Comparison of ENCODE assay signal across 20 cellular contexts in the genomic region with DNA sequence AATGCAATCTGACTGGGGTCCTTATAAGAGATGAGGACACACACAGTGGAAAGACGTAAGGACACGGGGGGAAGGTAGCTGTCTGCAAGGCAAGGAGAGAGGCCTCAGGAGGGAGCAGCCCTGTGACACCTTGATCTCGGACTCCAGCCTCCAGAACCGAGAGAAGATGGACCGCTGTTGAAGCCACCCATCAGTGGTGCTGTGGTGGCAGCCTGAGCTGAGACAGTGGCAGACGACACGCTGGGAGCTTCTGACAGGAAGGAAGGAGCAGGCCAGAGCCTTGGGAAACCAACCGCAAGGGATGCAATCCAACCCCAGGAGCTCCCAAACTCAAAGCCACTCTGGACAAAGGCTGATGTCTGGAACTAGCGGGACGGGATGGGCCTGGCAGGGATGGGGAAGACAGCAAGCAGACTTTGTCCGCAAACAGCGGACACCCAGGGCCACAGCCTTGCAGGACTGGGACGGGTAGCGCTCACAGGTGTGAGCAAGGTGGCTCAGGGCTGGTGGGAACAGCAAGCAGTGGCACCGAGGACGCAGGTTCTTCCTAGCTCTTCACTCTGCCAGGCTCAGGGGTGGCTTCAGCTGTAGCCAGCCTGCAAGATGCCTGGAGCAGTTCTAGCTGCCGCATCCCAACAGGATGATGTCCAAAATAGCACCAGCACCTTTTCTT. TPM values are rescaled to one million over a fixed set of nuclear protein-coding genes. Genes with fewer than 3 reads are reported as not detected.
DNase-seq lines count a peak whose midpoint lies in the region; ATAC-seq and TF ChIP-seq lines count a peak whose summit lies in the region.
"Had no signal": no experiment of that assay in that cellular context is flagged by ENCODE, and none has a peak within 500 bp of the region (broad histone marks: within the 10 kb centered on the region; RNA-seq: fewer than 3 reads in every experiment).

No MANE protein-coding gene starts in this region.

- no peak overlapping the region for H3K18ac ChIP-seq in H9 (ENCODE audit: insufficient read length, low read depth, low read length)

- H3K14ac ChIP-seq in H9 (ENCODE audit: insufficient read depth, low read length), result no peak overlapping the region

- H3K4me2 ChIP-seq in H9 (ENCODE audit: insufficient read depth, insufficient read length, low read length), result no peak overlapping the region

- H3K9ac ChIP-seq in H9 (ENCODE audit: extremely low read depth, insufficient read length, low read length), result no peak overlapping the region

- H3K56ac ChIP-seq in H9 (ENCODE audit: insufficient read length, low read depth, low read length), result no peak overlapping the region

- no peak overlapping the region for H2BK120ac ChIP-seq in H9 (ENCODE audit: low read depth, low read length, poor library complexity, severe bottlenecking)

- DNase-seq in activated T-cell treated with anti-CD3 and anti-CD28 coated beads, Interleukin-2, amount 50 U/mL, for 1 hour, result peak; percentile 13
- no peak for DNase-seq in activated T-cell treated with anti-CD3 and anti-CD28 coated beads, Interleukin-2, amount 50 U/mL, for 72 hours
- DNase-seq in H9, result no peak
- peak in 2 of 3 donors; percentile 24 to 33 for DNase-seq in right lobe of liver
- peak; percentile 68 for DNase-seq in spleen
- DNase-seq in activated CD8-positive, alpha-beta memory T cell treated with anti-CD3 and anti-CD28 coated beads, Interleukin-2, amount 50 U/mL, for 4 hours, result no peak
- no peak for DNase-seq in NCI-H146 treated with DMSO at 0.1 percent for 48 hours (lab: John Stamatoyannopoulos, UW; ENCODE audit: unreplicated experiment)
- DNase-seq: COR-L47, DMS53, MV-4-11, NCI-H1417 treated with DMSO at 0.1 percent for 48 hours, NCI-H2029 treated with DMSO at 0.1 percent for 48 hours, NCI-H2227 treated with DMSO at 0.1 percent for 48 hours, NCI-H526, PC-3, SHP77 had no signal

- H3K4me1 ChIP-seq in H9 (ENCODE audit: insufficient read depth, low read length) (no peaks in the 10 kb centered on the region), right lobe of liver (no peaks in the 10 kb centered on the region), spleen (no peaks in the 10 kb centered on the region)
- H3K4me1 ChIP-seq: HAP-1 had no signal

- no peaks in the 10 kb centered on the region for H3K79me2 ChIP-seq in H9 (ENCODE audit: insufficient read depth, low read length)

- TF ChIP-seq CTCF in H9 (conservative IDR thresholded peaks at IDR 0.05), result no peak
- TF ChIP-seq CTCF in right lobe of liver (IDR thresholded peaks at IDR 0.05), result no peak
- no peak for TF ChIP-seq CTCF in spleen (IDR thresholded peaks at IDR 0.05 in 8 of 11, conservative IDR thresholded peaks at IDR 0.05 in 3 of 11)

- ATAC-seq in activated T-cell treated with anti-CD3 and anti-CD28 coated beads, Interleukin-2, amount 50 U/mL, for 72 hours (replicated peaks in 1 of 2), result no peak
- ATAC-seq in right lobe of liver (no peak), HG03571 (IDR thresholded peaks at IDR 0.05; ENCODE audit: unreplicated experiment) (no peak)
- ATAC-seq: PC-3 had no signal

- H2BK12ac ChIP-seq in H9 (ENCODE audit: insufficient read length, low read depth, low read length), result no peak overlapping the region

- no peak overlapping the region for H2BK5ac ChIP-seq in H9 (ENCODE audit: insufficient read length, low read length)

- no peaks in the 10 kb centered on the region for H4K20me1 ChIP-seq in H9 (ENCODE audit: control insufficient read depth, insufficient read depth, insufficient read length)

- no peaks in the 10 kb centered on the region for H3K9me3 ChIP-seq in H9 (ENCODE audit: control insufficient read depth, low read depth, low read length)
- H3K9me3 ChIP-seq in right lobe of liver, result no peaks in the 10 kb centered on the region
- H3K9me3 ChIP-seq in spleen, result no peaks in the 10 kb centered on the region
- H3K9me3 ChIP-seq: HAP-1 had no signal

- peaks cover 0 to 5% of the 10 kb centered on the region in 2 donors for H3K36me3 Mint-ChIP-seq in activated T-cell treated with anti-CD3 and anti-CD28 coated beads, Interleukin-2, amount 50 U/mL, for 72 hours (ENCODE audit: insufficient read depth in 2 of 2)
- H3K36me3 Mint-ChIP-seq in H9 (ENCODE audit: insufficient read depth in 1 of 3, low read depth in 3 of 3), result peaks cover 16 to 35% (median 31%) of the 10 kb centered on the region in 3 experiments; a peak in 6 of 7 replicates

- no peaks in the 10 kb centered on the region for H3K4me1 Mint-ChIP-seq in activated T-cell treated with anti-CD3 and anti-CD28 coated beads, Interleukin-2, amount 50 U/mL, for 72 hours (ENCODE audit: low read depth)
- H3K4me1 Mint-ChIP-seq in H9, result peaks cover 14 to 19% of the 10 kb centered on the region in 2 experiments; a peak in 3 of 4 replicates

- no peak overlapping the region for H2BK15ac ChIP-seq in H9 (ENCODE audit: low read depth, low read length)

- no CpG with 5 or more reads among the region's 17 CpGs for WGBS in H9 (ENCODE audit: extremely low coverage, insufficient read length, low lambda C conversion rate)
- 88% methylated on average over 6 of the region's 17 CpGs for WGBS in right lobe of liver (ENCODE audit: insufficient coverage, low coverage, low lambda C conversion rate, missing lambda C conversion rate)
- 85 to 94% (median 91%) methylated on average over 17 of the region's 17 CpGs for WGBS in spleen, 5 donors

- H3K9me3 Mint-ChIP-seq in activated T-cell treated with anti-CD3 and anti-CD28 coated beads, Interleukin-2, amount 50 U/mL, for 72 hours, result no peaks in the 10 kb centered on the region
- no peaks in the 10 kb centered on the region for H3K9me3 Mint-ChIP-seq in H9

- H2BK20ac ChIP-seq in H9 (ENCODE audit: low read depth, low read length, poor library complexity, severe bottlenecking), result no peak overlapping the region

- H2AK5ac ChIP-seq in H9 (ENCODE audit: insufficient read length, low read length), result no peak overlapping the region

- no peaks in the 10 kb centered on the region for H3K36me3 ChIP-seq in right lobe of liver
- peaks cover 0 to 85% (median 47%) of the 10 kb centered on the region in 6 donors for H3K36me3 ChIP-seq in spleen

- no peak overlapping the region for H3K4me3 ChIP-seq in right lobe of liver
- no peak overlapping the region for H3K4me3 ChIP-seq in spleen
- H3K4me3 ChIP-seq: HAP-1 had no signal

- H3K4ac ChIP-seq in H9 (ENCODE audit: low read depth, low read length), result no peak overlapping the region

- H3K27ac ChIP-seq in H9 (ENCODE audit: insufficient read length, low read depth, low read length) (no peak overlapping the region), right lobe of liver (no peak overlapping the region), spleen (no peak overlapping the region)
- H3K27ac ChIP-seq: 22Rv1, C4-2B had no signal

- H4K8ac ChIP-seq in H9 (replicated peaks; ENCODE audit: insufficient read length, low read depth, low read length), result no peak overlapping the region

- no peak overlapping the region for H3K27ac Mint-ChIP-seq in activated T-cell treated with anti-CD3 and anti-CD28 coated beads, Interleukin-2, amount 50 U/mL, for 72 hours
- H3K27ac Mint-ChIP-seq in H9, result peak overlapping the region in 2 of 3 experiments; percentile 34 to 79; a peak in 3 of 7 replicates

- no peak overlapping the region for H4K5ac ChIP-seq in H9 (ENCODE audit: insufficient read length, low read depth, low read length)

- no peaks in the 10 kb centered on the region for H3K23me2 ChIP-seq in H9 (ENCODE audit: insufficient read length, low read depth, low read length, poor library complexity, severe bottlenecking)

- intact Hi-C loops in right lobe of liver (cut with DNase I) (no loop called here), spleen (cut with DNase I; ENCODE audit: low total_unique reads) (no loop called here)

- no peak overlapping the region for H3K23ac ChIP-seq in H9 (ENCODE audit: insufficient read length, low read depth, low read length)

- no peaks in the 10 kb centered on the region for H3K79me1 ChIP-seq in H9 (ENCODE audit: insufficient read depth, low read depth, low read length, poor library complexity, severe bottlenecking)

- no peak overlapping the region for H3K4me3 Mint-ChIP-seq in activated T-cell treated with anti-CD3 and anti-CD28 coated beads, Interleukin-2, amount 50 U/mL, for 72 hours
- no peak overlapping the region for H3K4me3 Mint-ChIP-seq in H9

- H2AFZ ChIP-seq in H9 (ENCODE audit: low read length), result no peak overlapping the region

- H4K91ac ChIP-seq in H9 (ENCODE audit: insufficient read length, low read depth, low read length), result no peak overlapping the region

- TF ChIP-seq POLR2A in right lobe of liver (IDR thresholded peaks at IDR 0.05) (no peak), spleen (IDR thresholded peaks at IDR 0.05) (no peak)

- no peak overlapping the region for H3T11ph ChIP-seq in H9 (ENCODE audit: low read length)

- no peaks in the 10 kb centered on the region for H3K27me3 Mint-ChIP-seq in activated T-cell treated with anti-CD3 and anti-CD28 coated beads, Interleukin-2, amount 50 U/mL, for 72 hours (ENCODE audit: low read depth)
- H3K27me3 Mint-ChIP-seq in H9 (ENCODE audit: low read depth), result no peaks in the 10 kb centered on the region

- H3K27me3 ChIP-seq in H9 (ENCODE audit: insufficient read depth, low read length) (no peaks in the 10 kb centered on the region), right lobe of liver (no peaks in the 10 kb centered on the region), spleen (replicated peaks in 1 of 7) (no peaks in the 10 kb centered on the region)

RNA-seq across cellular contexts. Expression of a gene that starts 10.9 kb away (rescaled TPM):
- total RNA-seq in activated T-cell treated with anti-CD3 and anti-CD28 coated beads, Interleukin-2, amount 50 U/mL, for 72 hours, result 10 to 100 TPM; 30.5 to 33.2 TPM
- total RNA-seq in H9 (2021) (25.3 and 26.2 TPM in 2 replicates), right lobe of liver (1 to 10 TPM; 4.1 to 7.9 (median 5.6) TPM), spleen (10 to 100 TPM; 21.0 to 41.4 (median 31.3) TPM)
- 10 to 100 TPM; 17.5 to 32.3 (median 30.8) TPM for polyA plus RNA-seq in spleen

RNA-seq across cellular contexts. Expression of a gene that starts 23.3 kb away (rescaled TPM):
- 1 to 10 TPM; 1.5 to 1.8 TPM for total RNA-seq in activated T-cell treated with anti-CD3 and anti-CD28 coated beads, Interleukin-2, amount 50 U/mL, for 72 hours
- total RNA-seq in H9 (2021), result 372 and 399 TPM in 2 replicates
- 100 to 1,000 TPM in 3 of 6 experiments, 10 to 100 TPM in 3; 67.0 to 283 (median 94.1) TPM for total RNA-seq in right lobe of liver
- total RNA-seq in spleen, result 10 to 100 TPM; 14.3 to 96.6 (median 60.5) TPM
- 10 to 100 TPM in 1 of 3 donors, 1 to 10 TPM in 2; 4.3 to 22.7 (median 6.4) TPM for polyA plus RNA-seq in spleen

RNA-seq across cellular contexts. Expression of a gene that starts 39.6 kb away (rescaled TPM):
- total RNA-seq in activated T-cell treated with anti-CD3 and anti-CD28 coated beads, Interleukin-2, amount 50 U/mL, for 72 hours, result under 1 TPM; 0.10 to 0.35 TPM
- total RNA-seq in H9 (2021) (7.4 and 7.7 TPM in 2 replicates), right lobe of liver (under 1 TPM in 1 of 6 experiments, not detected in 5; 0.18 TPM), spleen (not detected)
- polyA plus RNA-seq in spleen, result not detected
- total RNA-seq: PC-3 had no signal

Comparison
In these comparisons a context has a peak if more than half of its experiments do, and no peak if none do; other contexts are left out.
1. DNase-seq: peak in activated T-cell treated with anti-CD3 and anti-CD28 coated beads, Interleukin-2, amount 50 U/mL, for 1 hour (single experiment), right lobe of liver (2 of 3) and spleen (single experiment); none in activated T-cell treated with anti-CD3 and anti-CD28 coated beads, Interleukin-2, amount 50 U/mL, for 72 hours (0 of 2), H9 (single experiment), activated CD8-positive, alpha-beta memory T cell treated with anti-CD3 and anti-CD28 coated beads, Interleukin-2, amount 50 U/mL, for 4 hours (single experiment) and NCI-H146 treated with DMSO at 0.1 percent for 48 hours (single experiment).
2. RNA of a gene that starts 23.3 kb away (total RNA-seq): 372 to 399 TPM in H9, 67.0 to 283 TPM in right lobe of liver and 14.3 to 96.6 TPM in spleen; 1.5 to 1.8 TPM in activated T-cell treated with anti-CD3 and anti-CD28 coated beads, Interleukin-2, amount 50 U/mL, for 72 hours; every median in the first group is over 4 times any median in the second.